ENCODE assay signal across 9 cellular contexts in genomic region chr1:46183119-46183842, GRCh38. TPM values are rescaled to one million over a fixed set of nuclear protein-coding genes. Genes with fewer than 3 reads are reported as not detected.
A peak's percentile ranks its signal among the peaks of the same experiment; 100 is the strongest.
DNase-seq lines count a peak whose midpoint lies in the region; ATAC-seq and TF ChIP-seq lines count a peak whose summit lies in the region.
"Had no signal": no experiment of that assay in that cellular context is flagged by ENCODE, and none has a peak within 500 bp of the region (broad histone marks: within the 10 kb centered on the region; RNA-seq: fewer than 3 reads in every experiment).

No MANE protein-coding gene starts in this region.

- POLR2A ChIA-PET in WTC11 (lab: Charles Lee) = interaction anchor here (1.4 kb wide), 1 partner anchor 40 kb away, joined by 7 read pairs; no protein-coding TSS in a partner anchor

- TF ChIP-seq CTCF in WTC11 (IDR thresholded peaks at IDR 0.05) = no peak

- ATAC-seq in WTC11 (peak; percentile 11), left ventricle myocardium superior (peak; percentile 73)

- 0 out of 2 replicates have a peak, but pooled peaks cover 6% of the 10 kb centered on the region for H3K4me1 Mint-ChIP-seq in WTC11

- CTCF ChIA-PET in WTC11 (lab: Charles Lee) = interaction anchor here (0.9 to 4.8 kb wide), 6 partner anchors 10 to 144 kb away, joined by 3 to 62 read pairs (median 4); partner anchors contain the start of gene LURAP1

- DNase-seq in 8988T (peak; percentile 58), HuH-7.5 (ENCODE audit: low spot score) (peak; percentile 50), WTC11 (ENCODE audit: low spot score) (no peak), left ventricle myocardium superior (peak; percentile 69), smooth muscle cell of the brain vasculature (ENCODE audit: low read depth, low spot score) (peak; percentile 68), retina (no peak), HUDEP-2 (lab: John Stamatoyannopoulos, UW; ENCODE audit: unreplicated experiment in 76 of 76) (no peak), NCI-H1694 (lab: John Stamatoyannopoulos, UW) (no peak)

- H3K36me3 Mint-ChIP-seq in WTC11 = no peaks in the 10 kb centered on the region

- intact Hi-C loops in left ventricle myocardium superior (cut with micrococcal nuclease) = no loop called here

- no peak overlapping the region for H3K27ac Mint-ChIP-seq in WTC11

- peaks cover 8% of the 10 kb centered on the region for H3K27me3 Mint-ChIP-seq in WTC11 (ENCODE audit: low read depth)

- H3K4me3 Mint-ChIP-seq in WTC11 = no peak overlapping the region

- H3K9me3 Mint-ChIP-seq in WTC11 = no peaks in the 10 kb centered on the region

TF ChIP-seq in WTC11, 78 proteins besides CTCF, POLR2A, EP300 and RAD21:
- no peak for TF ChIP-seq SP1 (CRISPR knock-in tag; conservative IDR thresholded peaks at IDR 0.05)
- TF ChIP-seq GABPB1 (CRISPR knock-in tag; IDR thresholded peaks at IDR 0.05) = peak; percentile 29; the same call in 1 of the 2 replicates
- TF ChIP-seq ZNF219 (CRISPR knock-in tag; IDR thresholded peaks at IDR 0.05; ENCODE audit: borderline replicate concordance) = no peak

RNA-seq across cellular contexts. Expression of gene P3R3URF, which starts 7.0 kb away (rescaled TPM):
- not detected in 3 replicates for total RNA-seq in WTC11 (2021)
- total RNA-seq in left ventricle myocardium superior = not detected
- total RNA-seq: activated CD8-positive, alpha-beta memory T cell treated with anti-CD3 and anti-CD28 coated beads for 36 hours had no signal

RNA-seq across cellular contexts. Expression of gene TSPAN1, which starts 8.4 kb away (rescaled TPM):
- total RNA-seq in WTC11 (2021) (0.50 to 0.69 TPM (median 0.57 TPM) in 3 replicates), left ventricle myocardium superior (0.72 TPM)
- total RNA-seq: activated CD8-positive, alpha-beta memory T cell treated with anti-CD3 and anti-CD28 coated beads for 36 hours had no signal

RNA-seq across cellular contexts. Expression of gene POMGNT1, which starts 15.0 kb away (rescaled TPM):
- total RNA-seq in WTC11 (2021) (42.5 to 43.2 TPM (median 43.2 TPM) in 3 replicates), left ventricle myocardium superior (137 TPM)

RNA-seq across cellular contexts. Expression of gene LURAP1, which starts 19.9 kb away (rescaled TPM):
- total RNA-seq in WTC11 (2021) (3.8 to 4.0 TPM (median 4.0 TPM) in 3 replicates), left ventricle myocardium superior (7.6 TPM)

RNA-seq across cellular contexts. Expression of gene PIK3R3, which starts 50.9 kb away (rescaled TPM):
- 9.0 to 12.3 TPM (median 10.9 TPM) in 3 replicates for total RNA-seq in WTC11 (2021)
- 26.2 TPM for total RNA-seq in left ventricle myocardium superior

Comparison
In these comparisons a context has a peak if more than half of its experiments do, and no peak if none do; other contexts are left out.
1. DNase-seq: peak in 8988T (single experiment), HuH-7.5 (single experiment), left ventricle myocardium superior (single experiment) and smooth muscle cell of the brain vasculature (single experiment); none in WTC11 (single experiment), retina (single experiment), HUDEP-2 (0 of 76) and NCI-H1694 (single experiment).